ENCODE assay signal across 1 cellular context in genomic region chr1:38250356-38250755, GRCh38.
TF ChIP-seq lines count a peak whose summit lies in the region.

No MANE protein-coding gene starts in this region.

TF ChIP-seq in K562, 482 proteins besides CTCF, POLR2A, EP300 and RAD21 (continued from another document):
- TF ChIP-seq ZNF655 (CRISPR knock-in tag; IDR thresholded peaks at IDR 0.05) (no peak), ZNF780A (CRISPR knock-in tag; IDR thresholded peaks at IDR 0.05) (no peak), THRAP3 (IDR thresholded peaks at IDR 0.05; ENCODE audit: borderline replicate concordance) (no peak), PURB (CRISPR knock-in tag; IDR thresholded peaks at IDR 0.05; ENCODE audit: low read depth) (no peak), CHAMP1 (IDR thresholded peaks at IDR 0.05) (no peak), CTCFL (IDR thresholded peaks at IDR 0.05; ENCODE audit: borderline replicate concordance, insufficient read depth, low read depth, low read length, poor library complexity, severe bottlenecking) (no peak), SAFB (IDR thresholded peaks at IDR 0.05; ENCODE audit: borderline replicate concordance, low read depth, low read length) (no peak), IFI16 (CRISPR knock-in tag; IDR thresholded peaks at IDR 0.05) (no peak), ESRRB (CRISPR knock-in tag; IDR thresholded peaks at IDR 0.05; ENCODE audit: borderline replicate concordance) (no peak), HEY1 (CRISPR knock-in tag; IDR thresholded peaks at IDR 0.05; ENCODE audit: borderline replicate concordance) (no peak), EHMT2 (IDR thresholded peaks at IDR 0.05) (no peak)
